In genomic region chr3:61877359-61877770, GRCh38 we compare ENCODE assay signal across 8 cellular contexts.
DNase-seq lines count a peak whose midpoint lies in the region; ATAC-seq lines count a peak whose summit lies in the region.

No MANE protein-coding gene starts in this region.

- H3K23ac ChIP-seq in mesenchymal stem cell (ENCODE audit: low read length in 2 of 2) = no peak overlapping the region

- H3K36me3 ChIP-seq in mesenchymal stem cell (ENCODE audit: control insufficient read depth in 1 of 2, insufficient read depth in 2 of 2, low read depth in 1 of 2, low read length in 2 of 2) = no peaks in the 10 kb centered on the region

- H3K4me2 ChIP-seq in mesenchymal stem cell (ENCODE audit: low read length, poor library complexity, severe bottlenecking) = no peak overlapping the region

- 67% methylated on average over 3 of the region's 4 CpGs for WGBS in mesenchymal stem cell

- no peak overlapping the region for H4K91ac ChIP-seq in mesenchymal stem cell (ENCODE audit: low read length)

- DNase-seq in NCI-H748 treated with DMSO at 0.1 percent for 48 hours (lab: John Stamatoyannopoulos, UW) (peak; percentile 41), mesenchymal stem cell (peak; percentile 8), NCI-H774 (lab: John Stamatoyannopoulos, UW) (no peak), putamen (ENCODE audit: low spot score) (no peak), NCI-H1048 (lab: John Stamatoyannopoulos, UW) (no peak), SK-N-DZ (ENCODE audit: low spot score) (no peak)

- no peak overlapping the region for H2AFZ ChIP-seq in mesenchymal stem cell (ENCODE audit: low read depth, low read length)

- H3K27ac ChIP-seq in mesenchymal stem cell (ENCODE audit: low read length, poor library complexity, severe bottlenecking) = peak overlapping the region; percentile 40

- ATAC-seq in GM18907 (IDR thresholded peaks at IDR 0.05; ENCODE audit: unreplicated experiment) = peak; percentile 99
- peak; percentile 98 for ATAC-seq in HG02678 (IDR thresholded peaks at IDR 0.05; ENCODE audit: unreplicated experiment)

- no peak overlapping the region for H3K4me3 ChIP-seq in mesenchymal stem cell (ENCODE audit: insufficient read depth in 1 of 2, low read depth in 1 of 2, low read length in 2 of 2)

- no peak overlapping the region for H2BK5ac ChIP-seq in mesenchymal stem cell (ENCODE audit: low read depth, low read length, poor library complexity, severe bottlenecking)

- no peak overlapping the region for H2BK15ac ChIP-seq in mesenchymal stem cell (ENCODE audit: low read depth, poor library complexity, severe bottlenecking)

- H3K4ac ChIP-seq in mesenchymal stem cell (ENCODE audit: low read depth in 1 of 2, low read length in 2 of 2) = no peak overlapping the region

- H2BK12ac ChIP-seq in mesenchymal stem cell (ENCODE audit: low read length in 2 of 2) = no peak overlapping the region

- H3K9ac ChIP-seq in mesenchymal stem cell (ENCODE audit: low read length) = peak overlapping the region; percentile 20

- no peaks in the 10 kb centered on the region for H3K27me3 ChIP-seq in mesenchymal stem cell (ENCODE audit: control insufficient read depth in 1 of 2, insufficient read depth in 1 of 2, low read length in 2 of 2)

- H3K9me3 ChIP-seq in mesenchymal stem cell (ENCODE audit: control insufficient read depth, low read length) = no peaks in the 10 kb centered on the region

- H3K14ac ChIP-seq in mesenchymal stem cell (ENCODE audit: low read length in 2 of 2) = no peak overlapping the region

- H3K18ac ChIP-seq in mesenchymal stem cell (ENCODE audit: low read depth in 1 of 2, low read length in 2 of 2) = no peak overlapping the region

- H3K79me1 ChIP-seq in mesenchymal stem cell (replicated peaks; ENCODE audit: low read length, poor library complexity, severe bottlenecking) = peaks cover 19% of the 10 kb centered on the region

- H2BK120ac ChIP-seq in mesenchymal stem cell (ENCODE audit: low read depth, low read length) = no peak overlapping the region

- H4K8ac ChIP-seq in mesenchymal stem cell (ENCODE audit: low read length) = no peak overlapping the region

- H2AK5ac ChIP-seq in mesenchymal stem cell (ENCODE audit: low read length, severe bottlenecking) = no peak overlapping the region

- peaks cover 7% of the 10 kb centered on the region for H3K4me1 ChIP-seq in mesenchymal stem cell (ENCODE audit: control insufficient read depth, insufficient read depth, low read depth, low read length)

Comparison
In these comparisons a context has a peak if more than half of its experiments do, and no peak if none do; other contexts are left out.
1. DNase-seq: peak in NCI-H748 treated with DMSO at 0.1 percent for 48 hours (single experiment) and mesenchymal stem cell (single experiment); none in NCI-H774 (single experiment), putamen (single experiment), NCI-H1048 (single experiment) and SK-N-DZ (single experiment).